In the genomic region with DNA sequence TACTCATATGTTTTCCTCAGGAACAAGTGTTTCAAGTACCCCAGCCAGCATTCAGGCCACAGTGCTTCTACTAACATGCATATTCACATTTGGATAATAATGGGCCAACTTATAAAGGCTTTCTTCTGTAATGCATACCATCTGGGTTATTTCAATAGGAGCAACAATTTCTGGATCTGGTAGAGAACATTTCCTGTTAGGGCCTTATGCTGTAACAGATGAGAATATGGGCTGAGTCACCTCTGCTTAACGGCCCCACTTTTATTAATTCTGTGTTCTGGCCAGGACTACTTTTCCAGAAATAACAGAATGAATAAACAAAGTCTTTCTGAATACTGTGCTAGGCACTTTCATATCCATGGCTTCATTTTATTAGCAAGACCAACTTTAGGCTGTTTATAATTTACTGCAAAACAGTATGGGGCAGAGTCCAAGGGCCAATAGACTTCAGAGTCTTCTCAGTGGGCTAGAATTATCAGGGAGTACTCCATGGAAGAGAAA, we compare ENCODE assay signal across 11 cellular contexts. TPM values are rescaled to one million over a fixed set of nuclear protein-coding genes. Genes with fewer than 3 reads are reported as not detected.
DNase-seq lines count a peak whose midpoint lies in the region; ATAC-seq, FAIRE-seq and TF ChIP-seq lines count a peak whose summit lies in the region.
"Had no signal": no experiment of that assay in that cellular context is flagged by ENCODE, and none has a peak within 500 bp of the region (broad histone marks: within the 10 kb centered on the region; RNA-seq: fewer than 3 reads in every experiment).

No MANE protein-coding gene starts in this region.

- CTCF ChIA-PET in Calu3 (lab: Charles Lee) = no interaction called here

- no peak overlapping the region for H3K4me3 ChIP-seq in bronchial epithelial cell (ENCODE audit: low read depth, low read length)

- H3K27ac Mint-ChIP-seq in Calu3 (ENCODE audit: unreplicated experiment) = no peak overlapping the region
- H3K27ac Mint-ChIP-seq: activated CD8-positive, alpha-beta T cell treated with anti-CD3 and anti-CD28 coated beads, Interleukin-2, amount 10 ng/mL, durations not matched to agents 7 days and 5 days had no signal

- H3K9me3 Mint-ChIP-seq in Calu3 (ENCODE audit: low read depth, unreplicated experiment) = no peaks in the 10 kb centered on the region

- no peaks in the 10 kb centered on the region for H3K36me3 ChIP-seq in bronchial epithelial cell (ENCODE audit: control insufficient read depth, insufficient read depth, low read length)
- H3K36me3 ChIP-seq: BE2C had no signal

- H3K36me3 Mint-ChIP-seq in Calu3 (ENCODE audit: insufficient read depth, unreplicated experiment) = no peaks in the 10 kb centered on the region

- FAIRE-seq in bronchial epithelial cell (lab: Jason Lieb, UNC) = no peak

- no TSS peak for BruUV-seq in Calu3 (replicated peaks; lab: Mats Ljungman, UMichigan)

- intact Hi-C loops in Right ventricle myocardium inferior (cut with DNase I) = no loop called here
- intact Hi-C loops in cardiac septum (cut with DNase I) = loop anchor here (10.0 kb wide), 1 partner anchor 237 kb away; no protein-coding TSS in a partner anchor
- intact Hi-C loops in Calu3 (cut with micrococcal nuclease; ENCODE audit: unreplicated experiment) = no loop called here

- ATAC-seq in Right ventricle myocardium inferior (peak; percentile 65), HG02981 (IDR thresholded peaks at IDR 0.05; ENCODE audit: unreplicated experiment) (no peak), HG03175 (IDR thresholded peaks at IDR 0.05; ENCODE audit: unreplicated experiment) (no peak)
- ATAC-seq: activated CD8-positive, alpha-beta T cell treated with anti-CD3 and anti-CD28 coated beads, Interleukin-2, amount 10 ng/mL, durations not matched to agents 7 days and 5 days had no signal

- no peak for DNase-seq in Right ventricle myocardium inferior (ENCODE audit: missing footprints)
- no peak for DNase-seq in cardiac septum (ENCODE audit: low spot score)
- DNase-seq in bronchial epithelial cell (ENCODE audit: low read depth) = peak; percentile 70
- DNase-seq in kidney tubule cell (ENCODE audit: low spot score) = peak; percentile 45
- DNase-seq in Calu3 = no peak
- DNase-seq in NCI-H1436 (lab: John Stamatoyannopoulos, UW) = no peak
- DNase-seq: activated CD8-positive, alpha-beta T cell treated with anti-CD3 and anti-CD28 coated beads, Interleukin-2, amount 10 ng/mL, durations not matched to agents 7 days and 5 days; BE2C; NCI-H510A had no signal

- no peak overlapping the region for H3K4me3 Mint-ChIP-seq in Calu3 (ENCODE audit: low read depth, unreplicated experiment)
- H3K4me3 Mint-ChIP-seq: activated CD8-positive, alpha-beta T cell treated with anti-CD3 and anti-CD28 coated beads, Interleukin-2, amount 10 ng/mL, durations not matched to agents 7 days and 5 days had no signal

- no peak for TF ChIP-seq CTCF in bronchial epithelial cell (IDR thresholded peaks at IDR 0.05; ENCODE audit: insufficient read depth, low read length, severe bottlenecking)
- no peak for TF ChIP-seq CTCF in Calu3 (IDR thresholded peaks at IDR 0.05; ENCODE audit: unreplicated experiment)

- H3K27me3 ChIP-seq in bronchial epithelial cell (ENCODE audit: control insufficient read depth, insufficient read depth, low read length) = no peaks in the 10 kb centered on the region
- H3K27me3 ChIP-seq: BE2C had no signal

- peaks cover 25% of the 10 kb centered on the region for H3K4me1 Mint-ChIP-seq in Calu3 (ENCODE audit: low read depth, unreplicated experiment)

- H3K27me3 Mint-ChIP-seq in Calu3 (ENCODE audit: unreplicated experiment) = no peaks in the 10 kb centered on the region

RNA-seq across cellular contexts. Expression of gene SSX2IP, which starts 7.9 kb away (rescaled TPM):
- total RNA-seq in Right ventricle myocardium inferior (12.9 TPM), cardiac septum (12.0 TPM), bronchial epithelial cell (11.6 and 11.8 TPM in 2 replicates), Calu3 (2022) (23.2 and 28.0 TPM in 2 replicates)

Comparison
In these comparisons a context has a peak if more than half of its experiments do, and no peak if none do; other contexts are left out.
1. DNase-seq: peak in bronchial epithelial cell (single experiment) and kidney tubule cell (single experiment); none in Right ventricle myocardium inferior (single experiment), cardiac septum (single experiment), Calu3 (single experiment) and NCI-H1436 (single experiment).